In genomic region chrX:43582540-43582913, GRCh38 we compare ENCODE assay signal across 14 cellular contexts.
A peak's percentile ranks its signal among the peaks of the same experiment; 100 is the strongest.
DNase-seq lines count a peak whose midpoint lies in the region; ATAC-seq and TF ChIP-seq lines count a peak whose summit lies in the region.
"Had no signal": no experiment of that assay in that cellular context is flagged by ENCODE, and none has a peak within 500 bp of the region (broad histone marks: within the 10 kb centered on the region; RNA-seq: fewer than 3 reads in every experiment).

No MANE protein-coding gene starts in this region.

- TF ChIP-seq POLR2A in breast epithelium (IDR thresholded peaks at IDR 0.05), result no peak

- H3K4me1 ChIP-seq in breast epithelium, result peaks cover 0 to 4% of the 10 kb centered on the region in 2 donors
- H3K4me1 ChIP-seq: A549 had no signal

- H3K27ac ChIP-seq in breast epithelium (peak overlapping the region; percentile 13 to 48), epithelial cell of prostate (peak overlapping the region; percentile 88)
- H3K27ac ChIP-seq: A549 had no signal

- ATAC-seq in sciatic nerve, result peak; percentile 76
- no peak for ATAC-seq in activated naive CD4-positive, alpha-beta T cell treated with anti-CD3 and anti-CD28 coated beads, Interleukin-2, amount 50 U/mL, for 72 hours
- ATAC-seq: A549; CD8-positive, alpha-beta T cell; HCT116 had no signal

- H3K27ac Mint-ChIP-seq in activated naive CD4-positive, alpha-beta T cell treated with anti-CD3 and anti-CD28 coated beads, Interleukin-2, amount 50 U/mL, for 72 hours, result no peak overlapping the region
- H3K27ac Mint-ChIP-seq: CD14-positive monocyte; CD8-positive, alpha-beta T cell had no signal

- intact Hi-C loops in breast epithelium (cut with DNase I; ENCODE audit: low total_unique reads), result no loop called here
- intact Hi-C loops in sciatic nerve (cut with DNase I), result no loop called here

- peaks cover 0 to 38% of the 10 kb centered on the region in 2 donors for H3K27me3 ChIP-seq in breast epithelium

- no peak overlapping the region for H3K4me3 ChIP-seq in breast epithelium
- H3K4me3 ChIP-seq: A549 had no signal

- no peaks in the 10 kb centered on the region for H3K9me3 Mint-ChIP-seq in activated naive CD4-positive, alpha-beta T cell treated with anti-CD3 and anti-CD28 coated beads, Interleukin-2, amount 50 U/mL, for 72 hours
- H3K9me3 Mint-ChIP-seq: CD8-positive, alpha-beta T cell had no signal

- no peaks in the 10 kb centered on the region for H3K9me3 ChIP-seq in breast epithelium
- H3K9me3 ChIP-seq: A549 had no signal

- no peaks in the 10 kb centered on the region for H3K36me3 Mint-ChIP-seq in activated naive CD4-positive, alpha-beta T cell treated with anti-CD3 and anti-CD28 coated beads, Interleukin-2, amount 50 U/mL, for 72 hours
- H3K36me3 Mint-ChIP-seq: CD14-positive monocyte; CD8-positive, alpha-beta T cell had no signal

- no peak for TF ChIP-seq CTCF in breast epithelium (IDR thresholded peaks at IDR 0.05)

- H3K36me3 ChIP-seq in breast epithelium, result no peaks in the 10 kb centered on the region

- DNase-seq in breast epithelium (ENCODE audit: low spot score in 2 of 2) (no peak), epithelial cell of prostate (ENCODE audit: low read depth, low spot score) (no peak), sciatic nerve (ENCODE audit: low spot score) (no peak), HK-2 (ENCODE audit: unreplicated experiment) (no peak), mucosa of gallbladder (ENCODE audit: low spot score) (no peak), AG08395 (ENCODE audit: low spot score) (no peak)
- no peak for DNase-seq in activated naive CD4-positive, alpha-beta T cell treated with anti-CD3 and anti-CD28 coated beads, Interleukin-2, amount 50 U/mL, for 72 hours (ENCODE audit: low spot score in 2 of 2)
- DNase-seq: CD8-positive, alpha-beta T cell; COR-L47; DND-41; GDM1 had no signal
